ENCODE assay signal across 1 cellular context in genomic region chr20:45372646-45373352, GRCh38.
TF ChIP-seq lines count a peak whose summit lies in the region.

No MANE protein-coding gene starts in this region.

TF ChIP-seq in K562, 482 proteins besides CTCF, POLR2A, EP300 and RAD21:
- no peak for TF ChIP-seq MTA3 (IDR thresholded peaks at IDR 0.05; ENCODE audit: borderline replicate concordance)
